8 cellular contexts compared by ENCODE assay signal in genomic region chr1:85708826-85709222, GRCh38. TPM values are rescaled to one million over a fixed set of nuclear protein-coding genes. Genes with fewer than 3 reads are reported as not detected.
DNase-seq lines count a peak whose midpoint lies in the region; ATAC-seq and TF ChIP-seq lines count a peak whose summit lies in the region.

No MANE protein-coding gene starts in this region.

- H3K9ac ChIP-seq in smooth muscle cell (ENCODE audit: low read depth): peak overlapping the region; percentile 60

- H2AFZ ChIP-seq in hepatocyte (peak overlapping the region; percentile 88), smooth muscle cell (ENCODE audit: low read depth) (peak overlapping the region; percentile 98)

- H3K27ac ChIP-seq in hepatocyte: peak overlapping the region; percentile 88
- H3K27ac ChIP-seq in smooth muscle cell (ENCODE audit: low read depth): peak overlapping the region; percentile 74

- in situ Hi-C loops in HAP-1 (cut with MboI; ENCODE audit: low sequenced_read_pairs): no loop called here

- DNase-seq in HAP-1 (ENCODE audit: low spot score in 2 of 2) (peak in 1 of 2 experiments; percentile 33), SW480 (ENCODE audit: low spot score) (peak; percentile 68), hepatocyte (ENCODE audit: low spot score) (peak; percentile 6), smooth muscle cell (lab: John Stamatoyannopoulos, UW; ENCODE audit: unreplicated experiment) (no peak), OCI-M2 (lab: John Stamatoyannopoulos, UW; ENCODE audit: unreplicated experiment) (no peak), ureter (ENCODE audit: low spot score) (no peak), NCI-H1105 (lab: John Stamatoyannopoulos, UW) (no peak)

- H3K4me3 ChIP-seq in HAP-1 (peak overlapping the region; percentile 66), hepatocyte (peak overlapping the region; percentile 27), smooth muscle cell (peak overlapping the region; percentile 72)

- H3K9me3 ChIP-seq in HAP-1 (no peaks in the 10 kb centered on the region), hepatocyte (ENCODE audit: low read depth) (no peaks in the 10 kb centered on the region), smooth muscle cell (replicated peaks; ENCODE audit: low read depth) (no peaks in the 10 kb centered on the region)

- peaks cover 9% of the 10 kb centered on the region for H3K4me1 ChIP-seq in HAP-1
- peaks cover 12% of the 10 kb centered on the region for H3K4me1 ChIP-seq in hepatocyte (ENCODE audit: insufficient read depth)
- peaks cover 17% of the 10 kb centered on the region for H3K4me1 ChIP-seq in smooth muscle cell (ENCODE audit: low read depth)

- H3K4me2 ChIP-seq in hepatocyte: peak overlapping the region; percentile 72
- peak overlapping the region; percentile 84 for H3K4me2 ChIP-seq in smooth muscle cell

- no peaks in the 10 kb centered on the region for H3K9me2 ChIP-seq in hepatocyte (replicated peaks; ENCODE audit: insufficient read depth)

- peaks cover 36% of the 10 kb centered on the region for H3K79me2 ChIP-seq in hepatocyte
- H3K79me2 ChIP-seq in smooth muscle cell (ENCODE audit: low read depth): peaks cover 40% of the 10 kb centered on the region

- TF ChIP-seq CTCF in hepatocyte (IDR thresholded peaks at IDR 0.05; ENCODE audit: poor library complexity): no peak
- no peak for TF ChIP-seq CTCF in smooth muscle cell (IDR thresholded peaks at IDR 0.05; ENCODE audit: borderline replicate concordance, insufficient read depth, poor library complexity, severe bottlenecking)

- 79% methylated on average over 6 of the region's 6 CpGs for WGBS in hepatocyte (ENCODE audit: low lambda C conversion rate, missing lambda C conversion rate)
- WGBS in smooth muscle cell (ENCODE audit: low lambda C conversion rate): 87% methylated on average over 6 of the region's 6 CpGs

- no peaks in the 10 kb centered on the region for H4K20me1 ChIP-seq in hepatocyte (ENCODE audit: insufficient read depth, poor library complexity, severe bottlenecking)
- no peaks in the 10 kb centered on the region for H4K20me1 ChIP-seq in smooth muscle cell (ENCODE audit: low read depth)

- H3K27me3 ChIP-seq in HAP-1 (ENCODE audit: low read depth): no peaks in the 10 kb centered on the region
- H3K27me3 ChIP-seq in hepatocyte: no peaks in the 10 kb centered on the region
- H3K27me3 ChIP-seq in smooth muscle cell (ENCODE audit: low read depth): no peaks in the 10 kb centered on the region

- H3F3A ChIP-seq in smooth muscle cell (ENCODE audit: low read depth): peaks cover 6% of the 10 kb centered on the region

- H3K36me3 ChIP-seq in HAP-1 (replicated peaks) (peaks cover 6% of the 10 kb centered on the region), hepatocyte (replicated peaks; ENCODE audit: insufficient read depth, low read depth) (no peaks in the 10 kb centered on the region), smooth muscle cell (ENCODE audit: low read depth) (peaks cover 5% of the 10 kb centered on the region)

- no peak for ATAC-seq in HG02870 (IDR thresholded peaks at IDR 0.05; ENCODE audit: unreplicated experiment)

RNA-seq across cellular contexts. Expression of gene ZNHIT6, which starts 0.6 kb away (rescaled TPM):
- total RNA-seq in hepatocyte: 11.5 and 13.5 TPM in 2 replicates
- 12.1 and 14.2 TPM in 2 replicates for polyA plus RNA-seq in hepatocyte
- total RNA-seq in smooth muscle cell: 15.5 and 16.1 TPM in 2 replicates
- polyA plus RNA-seq in smooth muscle cell: 15.0 and 15.1 TPM in 2 replicates
- total RNA-seq in ureter: 30.7 TPM

Comparison
In these comparisons a context has a peak if more than half of its experiments do, and no peak if none do; other contexts are left out.
1. DNase-seq: peak in SW480 (single experiment) and hepatocyte (single experiment); none in smooth muscle cell (single experiment), OCI-M2 (single experiment), ureter (single experiment) and NCI-H1105 (single experiment).
2. Peak in every context shown above with its lines, with median percentiles within 50 percentile points of each other: H3K4me3 ChIP-seq.